Comparison of ENCODE assay signal across 22 cellular contexts in genomic region chr5:80061541-80061940, GRCh38. TPM values are rescaled to one million over a fixed set of nuclear protein-coding genes. Genes with fewer than 3 reads are reported as not detected.
"Had no signal": no experiment of that assay in that cellular context is flagged by ENCODE, and none has a peak within 500 bp of the region (broad histone marks: within the 10 kb centered on the region; RNA-seq: fewer than 3 reads in every experiment).

No MANE protein-coding gene starts in this region.

- H3K4me1 Mint-ChIP-seq: naive B cell had no signal

- DNase-seq: colonic mucosa; dermis blood vessel endothelial cell; dorsolateral prefrontal cortex; effector CD4-positive, alpha-beta T cell; effector memory CD4-positive, alpha-beta T cell; foreskin melanocyte; gastrocnemius medialis; glutamatergic neuron; head of caudate nucleus; heart right ventricle; hippocampal formation; left cardiac atrium; left lung; left ventricle myocardium superior; lower lobe of right lung; mucosa of descending colon; naive B cell had no signal

- H3K36me3 ChIP-seq: colonic mucosa, esophagus muscularis mucosa, gastrocnemius medialis, left lung, lower lobe of right lung had no signal

- H3K27me3 ChIP-seq: colonic mucosa, dorsolateral prefrontal cortex, esophagus muscularis mucosa, gastrocnemius medialis, heart right ventricle, left lung had no signal

- FAIRE-seq: endothelial cell of umbilical vein, islet of Langerhans, keratinocyte had no signal

- H3K9me3 ChIP-seq: colonic mucosa, esophagus muscularis mucosa, gastrocnemius medialis, heart right ventricle, left lung, lower lobe of right lung, mucosa of descending colon had no signal

- H3K4me3 ChIP-seq: colonic mucosa, dorsolateral prefrontal cortex, esophagus muscularis mucosa, gastrocnemius medialis, heart right ventricle, left lung, lower lobe of right lung, mucosa of descending colon had no signal

- H3K4me1 ChIP-seq: colonic mucosa, esophagus muscularis mucosa, gastrocnemius medialis, left lung, lower lobe of right lung had no signal

- H3K27ac ChIP-seq: colonic mucosa, dorsolateral prefrontal cortex, esophagus muscularis mucosa, gastrocnemius medialis, heart right ventricle, left lung, lower lobe of right lung had no signal

- H3K9me3 Mint-ChIP-seq: mesothelial cell of epicardium, naive B cell had no signal

- ATAC-seq: gastrocnemius medialis, left cardiac atrium, left lung, left ventricle myocardium superior, lower lobe of right lung, mucosa of descending colon had no signal

- H3K4me3 Mint-ChIP-seq: mesothelial cell of epicardium, naive B cell had no signal

- H3K27me3 Mint-ChIP-seq: naive B cell had no signal

- H3K36me3 Mint-ChIP-seq: mesothelial cell of epicardium, naive B cell had no signal

RNA-seq across cellular contexts. Expression of gene THBS4, which starts 26.4 kb away (rescaled TPM):
- total RNA-seq: endothelial cell of umbilical vein had no signal
- polyA plus RNA-seq: endothelial cell of umbilical vein had no signal
